In the genomic region with DNA sequence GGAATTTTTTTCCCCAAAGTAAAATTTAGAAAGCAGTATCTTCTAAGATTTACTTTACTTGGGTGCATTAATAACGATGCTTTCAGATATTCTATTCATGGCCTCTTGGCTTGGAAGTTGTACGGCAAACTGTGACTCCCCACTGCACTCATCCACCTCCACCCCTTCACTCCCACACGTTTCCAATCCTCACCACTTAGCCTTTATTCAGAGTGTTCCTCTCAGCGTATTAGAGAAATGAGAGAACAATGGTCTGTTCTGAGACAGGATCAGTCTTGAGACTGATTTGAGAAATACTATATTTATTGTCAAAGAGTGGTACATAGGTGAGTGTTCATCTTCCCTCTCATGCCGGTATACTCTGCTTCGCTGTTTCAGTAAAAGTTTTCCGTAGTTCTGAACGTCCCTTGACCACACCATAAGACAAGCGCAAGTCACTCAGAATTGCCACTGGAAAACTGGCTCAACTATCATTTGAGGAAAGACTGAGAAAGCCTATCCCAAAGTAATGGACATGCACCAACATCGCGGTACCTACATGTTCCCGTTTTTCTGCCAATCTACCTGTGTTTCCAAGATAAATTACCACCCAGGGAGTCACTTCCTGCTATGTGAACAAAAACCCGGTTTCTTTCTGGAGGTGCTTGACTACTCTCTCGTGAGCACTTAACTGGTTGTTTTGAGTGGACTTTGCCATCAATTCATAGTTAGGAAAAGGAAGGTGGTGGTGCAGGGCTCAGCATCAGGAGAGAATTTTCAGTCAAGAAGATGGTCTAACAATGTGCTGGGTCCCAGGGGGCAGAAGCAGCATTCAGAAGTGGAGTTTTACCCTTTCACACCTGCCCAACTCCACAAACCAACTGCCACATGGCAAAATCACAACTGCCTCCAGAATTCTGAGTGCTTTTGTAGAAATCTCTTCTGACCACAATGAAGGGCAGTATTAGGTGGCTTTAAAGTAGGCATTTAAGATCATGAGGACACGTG, we compare ENCODE assay signal across 8 cellular contexts. TPM values are rescaled to one million over a fixed set of nuclear protein-coding genes. Genes with fewer than 3 reads are reported as not detected.
A peak's percentile ranks its signal among the peaks of the same experiment; 100 is the strongest.
DNase-seq lines count a peak whose midpoint lies in the region; ATAC-seq and TF ChIP-seq lines count a peak whose summit lies in the region.

No MANE protein-coding gene starts in this region.

- H3K27me3 ChIP-seq in ectodermal cell (ENCODE audit: control insufficient read depth, insufficient read depth, low read length, poor library complexity, severe bottlenecking) = peaks cover 13% of the 10 kb centered on the region
- H3K27me3 ChIP-seq in neural cell (ENCODE audit: insufficient read depth, low read depth, low read length) = peaks cover 35% of the 10 kb centered on the region

- H3K9me3 ChIP-seq in ectodermal cell (ENCODE audit: control insufficient read depth, low read length) = no peaks in the 10 kb centered on the region
- H3K9me3 ChIP-seq in neural cell (ENCODE audit: low read length) = peaks cover 4% of the 10 kb centered on the region

- H3K9me2 ChIP-seq in neural cell (ENCODE audit: insufficient read depth, low read length) = no peaks in the 10 kb centered on the region

- no peak for TF ChIP-seq CTCF in neural cell (IDR thresholded peaks at IDR 0.05; ENCODE audit: poor library complexity, severe bottlenecking)
- TF ChIP-seq CTCF in omental fat pad (IDR thresholded peaks at IDR 0.05) = no peak
- TF ChIP-seq CTCF in GM13977 (IDR thresholded peaks at IDR 0.05; ENCODE audit: extremely low read depth, insufficient read depth, missing control alignments) = no peak

- ATAC-seq in omental fat pad (ENCODE audit: low FRiP score) (no peak), HG02852 (IDR thresholded peaks at IDR 0.05; ENCODE audit: unreplicated experiment) (no peak)

- H3K79me2 ChIP-seq in neural cell (replicated peaks; ENCODE audit: insufficient read depth, low read length) = no peaks in the 10 kb centered on the region

- 32 to 46% methylated on average over 15 of the region's 15 CpGs for WGBS in ectodermal cell, 2 experiments

- H3K9ac ChIP-seq in neural cell (ENCODE audit: low read length) = no peak overlapping the region

- H3F3A ChIP-seq in neural cell (ENCODE audit: insufficient read depth, low read length, poor library complexity, severe bottlenecking) = no peaks in the 10 kb centered on the region

- no peak overlapping the region for H3K4me2 ChIP-seq in neural cell (ENCODE audit: low read length)

- H3K36me3 ChIP-seq in ectodermal cell (ENCODE audit: control insufficient read depth, insufficient read depth, low read length) (no peaks in the 10 kb centered on the region), neural cell (ENCODE audit: insufficient read depth, low read length) (no peaks in the 10 kb centered on the region)

- no peaks in the 10 kb centered on the region for H4K20me1 ChIP-seq in neural cell (ENCODE audit: insufficient read depth)

- in situ Hi-C loops in KBM-7 (cut with MboI; ENCODE audit: low pct_unique_long_range_greater_than_20kb, low sequenced_read_pairs) = no loop called here
- in situ Hi-C loops in GM13977 (cut with MboI; ENCODE audit: low pct_unique_long_range_greater_than_20kb, low sequenced_read_pairs, unreplicated experiment) = no loop called here

- DNase-seq in COR-L47 (lab: John Stamatoyannopoulos, UW) (peak; percentile 23), KBM-7 (peak; percentile 28), omental fat pad (ENCODE audit: low spot score) (no peak), GM13977 (ENCODE audit: low spot score) (no peak), KG1 (lab: John Stamatoyannopoulos, UW) (no peak)

- no peak for TF ChIP-seq RAD21 in neural cell (conservative IDR thresholded peaks at IDR 0.05)

- H3K27ac ChIP-seq in ectodermal cell (ENCODE audit: insufficient read depth, low read depth, low read length, poor library complexity, severe bottlenecking) (no peak overlapping the region), neural cell (ENCODE audit: low read length) (no peak overlapping the region)

- H2AFZ ChIP-seq in neural cell (ENCODE audit: low read depth, low read length) = no peak overlapping the region

- H3K4me3 ChIP-seq in ectodermal cell (ENCODE audit: insufficient read depth, low read depth, low read length) = peak overlapping the region; percentile 81
- H3K4me3 ChIP-seq in neural cell (ENCODE audit: low read length) = peak overlapping the region; percentile 87

- peaks cover 17% of the 10 kb centered on the region for H3K4me1 ChIP-seq in ectodermal cell (ENCODE audit: control insufficient read depth, insufficient read depth, low read length)

- no peak for TF ChIP-seq EP300 in neural cell (conservative IDR thresholded peaks at IDR 0.05; ENCODE audit: poor library complexity, severe bottlenecking)

TF ChIP-seq in neural cell, 6 proteins besides CTCF, POLR2A, EP300 and RAD21:
- TF ChIP-seq, protein P1, sequence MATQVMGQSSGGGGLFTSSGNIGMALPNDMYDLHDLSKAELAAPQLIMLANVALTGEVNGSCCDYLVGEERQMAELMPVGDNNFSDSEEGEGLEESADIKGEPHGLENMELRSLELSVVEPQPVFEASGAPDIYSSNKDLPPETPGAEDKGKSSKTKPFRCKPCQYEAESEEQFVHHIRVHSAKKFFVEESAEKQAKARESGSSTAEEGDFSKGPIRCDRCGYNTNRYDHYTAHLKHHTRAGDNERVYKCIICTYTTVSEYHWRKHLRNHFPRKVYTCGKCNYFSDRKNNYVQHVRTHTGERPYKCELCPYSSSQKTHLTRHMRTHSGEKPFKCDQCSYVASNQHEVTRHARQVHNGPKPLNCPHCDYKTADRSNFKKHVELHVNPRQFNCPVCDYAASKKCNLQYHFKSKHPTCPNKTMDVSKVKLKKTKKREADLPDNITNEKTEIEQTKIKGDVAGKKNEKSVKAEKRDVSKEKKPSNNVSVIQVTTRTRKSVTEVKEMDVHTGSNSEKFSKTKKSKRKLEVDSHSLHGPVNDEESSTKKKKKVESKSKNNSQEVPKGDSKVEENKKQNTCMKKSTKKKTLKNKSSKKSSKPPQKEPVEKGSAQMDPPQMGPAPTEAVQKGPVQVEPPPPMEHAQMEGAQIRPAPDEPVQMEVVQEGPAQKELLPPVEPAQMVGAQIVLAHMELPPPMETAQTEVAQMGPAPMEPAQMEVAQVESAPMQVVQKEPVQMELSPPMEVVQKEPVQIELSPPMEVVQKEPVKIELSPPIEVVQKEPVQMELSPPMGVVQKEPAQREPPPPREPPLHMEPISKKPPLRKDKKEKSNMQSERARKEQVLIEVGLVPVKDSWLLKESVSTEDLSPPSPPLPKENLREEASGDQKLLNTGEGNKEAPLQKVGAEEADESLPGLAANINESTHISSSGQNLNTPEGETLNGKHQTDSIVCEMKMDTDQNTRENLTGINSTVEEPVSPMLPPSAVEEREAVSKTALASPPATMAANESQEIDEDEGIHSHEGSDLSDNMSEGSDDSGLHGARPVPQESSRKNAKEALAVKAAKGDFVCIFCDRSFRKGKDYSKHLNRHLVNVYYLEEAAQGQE (IDR thresholded peaks at IDR 0.05; ENCODE audit: borderline replicate concordance) = no peak
- TF ChIP-seq TAF1 (IDR thresholded peaks at IDR 0.05; ENCODE audit: low read depth) (no peak), EZH2 (IDR thresholded peaks at IDR 0.05; ENCODE audit: borderline replicate concordance, insufficient read depth, low read length, poor library complexity, severe bottlenecking) (no peak), MXI1 (conservative IDR thresholded peaks at IDR 0.05; ENCODE audit: poor library complexity, severe bottlenecking) (no peak), SMC3 (conservative IDR thresholded peaks at IDR 0.05; ENCODE audit: poor library complexity) (no peak), POLR2AphosphoS5 (IDR thresholded peaks at IDR 0.05) (no peak)
TF ChIP-seq in neural cell: peak in this region for 0.

RNA-seq across cellular contexts. Expression of a gene that starts 1.5 kb away (rescaled TPM):
- 60.2 TPM for polyA plus RNA-seq in ectodermal cell (2013, experiment 1 of 4)
- polyA plus RNA-seq in ectodermal cell (2013, experiment 2 of 4) = 100 TPM
- 57.0 TPM for polyA plus RNA-seq in ectodermal cell (2013, experiment 3 of 4)
- 74.9 TPM for polyA plus RNA-seq in ectodermal cell (2013, experiment 4 of 4)
- 1.9 TPM in 1 of 2 replicates, not detected in the other for polyA plus RNA-seq in neural cell
- polyA minus RNA-seq in neural cell = 0.69 and 0.73 TPM in 2 replicates
- total RNA-seq in omental fat pad = 10 to 100 TPM in 1 of 4 donors, 1 to 10 TPM in 3; 3.1 to 19.2 (median 4.7) TPM

Comparison
In these comparisons a context has a peak if more than half of its experiments do, and no peak if none do; other contexts are left out.
1. DNase-seq: peak in COR-L47 (single experiment) and KBM-7 (single experiment); none in omental fat pad (single experiment), GM13977 (single experiment) and KG1 (single experiment).